In the genomic region with DNA sequence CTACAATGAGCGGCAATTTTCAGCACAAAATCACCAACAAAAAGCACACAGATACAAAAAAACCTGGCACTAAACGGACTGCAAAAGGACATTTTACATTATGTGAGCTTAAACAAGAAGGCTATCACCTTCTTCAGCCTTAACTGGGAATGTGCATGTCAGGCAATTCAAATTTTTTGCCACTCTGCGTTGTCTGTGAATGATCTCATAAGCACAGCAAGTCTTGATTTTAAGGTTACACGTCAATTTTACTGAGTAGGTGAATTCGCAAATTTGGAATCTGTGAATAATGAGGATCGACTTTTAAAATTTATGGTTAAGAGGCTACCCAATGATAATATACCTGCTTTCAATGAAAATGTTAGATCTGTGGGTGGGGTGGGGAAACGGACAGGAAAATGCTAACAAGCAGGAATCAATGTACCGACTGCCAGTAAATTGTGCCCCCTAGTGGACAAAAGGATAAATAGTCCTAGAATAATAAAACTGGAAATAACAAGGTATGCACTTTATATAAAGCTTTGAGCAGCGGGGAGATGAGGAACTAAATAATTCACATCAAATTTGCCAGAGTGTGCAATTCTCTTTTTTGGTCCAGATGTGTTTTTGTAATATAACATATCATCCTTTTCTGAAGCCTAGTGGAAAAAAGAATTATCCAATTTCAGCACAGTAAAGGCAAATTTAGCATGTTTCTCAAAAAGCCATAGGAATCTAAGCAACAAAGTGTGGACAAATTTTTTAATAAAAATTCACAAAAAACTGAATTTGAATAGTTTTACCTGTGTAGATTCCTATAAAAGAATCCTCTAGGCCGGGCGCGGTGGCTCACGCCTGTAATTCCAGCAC, we compare ENCODE assay signal across 8 cellular contexts. TPM values are rescaled to one million over a fixed set of nuclear protein-coding genes. Genes with fewer than 3 reads are reported as not detected.
DNase-seq lines count a peak whose midpoint lies in the region; ATAC-seq and TF ChIP-seq lines count a peak whose summit lies in the region.

No MANE protein-coding gene starts in this region.

- no peaks in the 10 kb centered on the region for H3K36me3 ChIP-seq in PC-3 (ENCODE audit: low read depth, low read length)

- H3K9ac ChIP-seq in PC-3 (ENCODE audit: low read length), result no peak overlapping the region

- TF ChIP-seq POLR2A in GM18505 (IDR thresholded peaks at IDR 0.05; ENCODE audit: borderline replicate concordance, extremely low read depth, insufficient read depth, insufficient read length), result no peak

- intact Hi-C loops in PC-3 (cut with micrococcal nuclease), result loop anchor here (1.0 kb wide), 1 partner anchor 243 kb away; no protein-coding TSS in a partner anchor

- H3K79me2 ChIP-seq in PC-3 (ENCODE audit: low read length), result no peaks in the 10 kb centered on the region

- H3K27ac ChIP-seq in PC-3 (ENCODE audit: low read length), result no peak overlapping the region

- H3F3A ChIP-seq in PC-3 (ENCODE audit: low read length, unreplicated experiment), result no peaks in the 10 kb centered on the region

- no peaks in the 10 kb centered on the region for H4K20me1 ChIP-seq in PC-3 (ENCODE audit: low read length)

- H2AFZ ChIP-seq in PC-3 (ENCODE audit: low read length), result peak overlapping the region; percentile 61

- CTCF ChIA-PET in PC-3 (lab: Charles Lee), result no interaction called here

- peak overlapping the region; percentile 65 for H3K4me2 ChIP-seq in PC-3 (ENCODE audit: low read length)

- peaks cover 0 to 15% of the 10 kb centered on the region in 2 donors for H3K27me3 Mint-ChIP-seq in effector memory CD8-positive, alpha-beta T cell

- no peak overlapping the region for H3K4me3 Mint-ChIP-seq in effector memory CD8-positive, alpha-beta T cell

- no peaks in the 10 kb centered on the region for H3K9me2 ChIP-seq in PC-3 (replicated peaks; ENCODE audit: low read length)

- no peak overlapping the region for H3K27ac Mint-ChIP-seq in effector memory CD8-positive, alpha-beta T cell

- DNase-seq in AG10803 (ENCODE audit: low read depth) (peak; percentile 56), KBM-7 (peak; percentile 77), PC-3 (peak; percentile 73), middle frontal gyrus (ENCODE audit: extremely low spot score, low spot score) (peak; percentile 8), OCI-M2 (lab: John Stamatoyannopoulos, UW; ENCODE audit: unreplicated experiment) (no peak)
- DNase-seq in effector memory CD8-positive, alpha-beta T cell, result peak in 1 of 3 experiments; percentile 1

- TF ChIP-seq CTCF in AG10803 (conservative IDR thresholded peaks at IDR 0.05; ENCODE audit: low read length), result peak; percentile 77
- peak; percentile 78 for TF ChIP-seq CTCF in PC-3 (conservative IDR thresholded peaks at IDR 0.05; ENCODE audit: low read depth, low read length)

- POLR2A ChIA-PET in PC-3 (lab: Charles Lee; ENCODE audit: unreplicated experiment), result no interaction called here

- in situ Hi-C loops in KBM-7 (cut with MboI; ENCODE audit: low pct_unique_long_range_greater_than_20kb, low sequenced_read_pairs), result no loop called here

- H3K4me1 Mint-ChIP-seq in effector memory CD8-positive, alpha-beta T cell (ENCODE audit: low read depth in 2 of 2), result peaks cover 0 to 3% of the 10 kb centered on the region in 2 donors

- ATAC-seq in GM18505 (IDR thresholded peaks at IDR 0.05; ENCODE audit: unreplicated experiment), result peak; percentile 52
- ATAC-seq in PC-3, result peak; percentile 69
- peak; percentile 27 for ATAC-seq in effector memory CD8-positive, alpha-beta T cell (replicated peaks)
- ATAC-seq in GM19455 (IDR thresholded peaks at IDR 0.05; ENCODE audit: unreplicated experiment), result no peak

- H3K36me3 Mint-ChIP-seq in effector memory CD8-positive, alpha-beta T cell (ENCODE audit: insufficient read depth), result no peaks in the 10 kb centered on the region

- H3K27me3 ChIP-seq in PC-3 (ENCODE audit: low read length), result no peaks in the 10 kb centered on the region

- H3K9me3 ChIP-seq in PC-3 (ENCODE audit: low read length), result no peaks in the 10 kb centered on the region

- no peaks in the 10 kb centered on the region for H3K4me1 ChIP-seq in PC-3 (ENCODE audit: insufficient read depth, low read length)

- H3K9me3 Mint-ChIP-seq in effector memory CD8-positive, alpha-beta T cell, result no peaks in the 10 kb centered on the region

- no TSS peak for BruUV-seq in PC-3 (replicated peaks; lab: Mats Ljungman, UMichigan)

- H3K4me3 ChIP-seq in AG10803 (ENCODE audit: low read length) (peak overlapping the region; percentile 1; the same call in 1 of the 2 replicates), PC-3 (ENCODE audit: low read length) (no peak overlapping the region)

RNA-seq across cellular contexts. Expression of a gene that starts 20.5 kb away (rescaled TPM):
- not detected in 2 replicates for total RNA-seq in PC-3 (2014; rRNA removed)
